ENCODE assay signal across 1 cellular context in the genomic region with DNA sequence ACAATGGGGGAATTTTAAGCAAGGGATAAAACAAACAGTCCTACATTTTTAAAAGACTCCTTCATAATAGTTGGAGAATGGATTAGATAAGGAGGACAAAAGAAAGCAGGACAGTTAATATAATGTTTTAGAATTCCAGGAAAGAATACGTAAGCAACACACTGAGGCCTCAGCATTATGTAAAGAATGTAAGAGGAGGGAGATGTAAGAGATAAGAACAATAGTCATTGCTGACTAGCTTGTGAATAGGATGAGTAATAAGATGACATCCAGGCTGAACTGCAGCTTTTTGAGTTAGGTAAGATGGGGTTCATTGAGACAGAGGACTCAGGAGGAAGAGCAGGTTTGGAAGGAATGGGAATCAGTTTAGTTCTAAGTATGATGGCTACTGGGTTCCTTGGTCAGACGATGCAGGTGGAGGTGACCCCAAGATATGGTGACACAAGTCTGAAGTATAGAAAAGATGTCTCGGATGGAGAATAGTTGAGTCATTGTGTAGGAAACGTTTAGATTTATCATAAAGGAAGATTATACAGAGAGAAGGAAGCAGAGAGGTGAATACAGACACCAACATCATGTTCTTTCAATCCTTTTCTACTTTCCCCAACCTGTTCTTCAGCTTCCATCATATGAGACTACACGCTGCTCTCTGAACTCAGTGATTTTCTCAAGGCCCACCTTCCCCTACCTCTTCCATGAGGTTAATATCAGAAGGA.
TF ChIP-seq lines count a peak whose summit lies in the region.

No MANE protein-coding gene starts in this region.

TF ChIP-seq in H1, 55 proteins besides CTCF, POLR2A, EP300 and RAD21:
- TF ChIP-seq CBX5 (IDR thresholded peaks at IDR 0.05; ENCODE audit: low read depth, low read length): no peak
- TF ChIP-seq, protein P1, sequence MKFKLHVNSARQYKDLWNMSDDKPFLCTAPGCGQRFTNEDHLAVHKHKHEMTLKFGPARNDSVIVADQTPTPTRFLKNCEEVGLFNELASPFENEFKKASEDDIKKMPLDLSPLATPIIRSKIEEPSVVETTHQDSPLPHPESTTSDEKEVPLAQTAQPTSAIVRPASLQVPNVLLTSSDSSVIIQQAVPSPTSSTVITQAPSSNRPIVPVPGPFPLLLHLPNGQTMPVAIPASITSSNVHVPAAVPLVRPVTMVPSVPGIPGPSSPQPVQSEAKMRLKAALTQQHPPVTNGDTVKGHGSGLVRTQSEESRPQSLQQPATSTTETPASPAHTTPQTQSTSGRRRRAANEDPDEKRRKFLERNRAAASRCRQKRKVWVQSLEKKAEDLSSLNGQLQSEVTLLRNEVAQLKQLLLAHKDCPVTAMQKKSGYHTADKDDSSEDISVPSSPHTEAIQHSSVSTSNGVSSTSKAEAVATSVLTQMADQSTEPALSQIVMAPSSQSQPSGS (IDR thresholded peaks at IDR 0.05; ENCODE audit: low read length): no peak
- no peak for TF ChIP-seq RNF2 (IDR thresholded peaks at IDR 0.05; ENCODE audit: borderline replicate concordance, low read depth, low read length, missing control alignments, poor library complexity, severe bottlenecking)
